18 cellular contexts compared by ENCODE assay signal in the genomic region with DNA sequence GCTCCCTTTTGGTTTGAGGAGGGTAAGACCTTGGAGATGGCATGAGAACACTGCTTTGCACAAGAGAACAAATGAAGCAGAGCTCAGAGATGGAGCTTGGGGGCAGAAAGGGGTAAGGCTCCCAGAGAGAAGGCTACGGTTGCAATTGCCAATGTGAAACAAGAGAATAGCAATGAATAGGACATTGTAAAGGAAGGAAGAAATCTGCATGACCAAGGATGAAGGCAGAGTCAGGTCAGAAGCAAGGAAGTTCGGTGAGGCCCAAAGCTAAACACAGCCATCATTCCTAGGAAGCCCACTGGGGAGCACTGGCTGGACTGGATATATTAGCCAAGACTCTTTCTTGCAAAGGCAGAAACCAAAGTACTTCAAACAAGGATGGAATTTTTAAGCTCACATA.
DNase-seq lines count a peak whose midpoint lies in the region; ATAC-seq and TF ChIP-seq lines count a peak whose summit lies in the region.
"Had no signal": no experiment of that assay in that cellular context is flagged by ENCODE, and none has a peak within 500 bp of the region (broad histone marks: within the 10 kb centered on the region; RNA-seq: fewer than 3 reads in every experiment).

No MANE protein-coding gene starts in this region.

- H3K9me3 Mint-ChIP-seq in WTC11: peaks cover 17% of the 10 kb centered on the region
- H3K9me3 Mint-ChIP-seq in neural progenitor cell: peaks cover 7% of the 10 kb centered on the region
- H3K9me3 Mint-ChIP-seq: CD4-positive, alpha-beta T cell had no signal

- H2AFZ ChIP-seq in neural progenitor cell (replicated peaks): peak overlapping the region; percentile 71

- TF ChIP-seq CTCF in WTC11 (IDR thresholded peaks at IDR 0.05) (no peak), neural progenitor cell (IDR thresholded peaks at IDR 0.05) (no peak)

- H3K4me3 Mint-ChIP-seq in WTC11: no peak overlapping the region
- H3K4me3 Mint-ChIP-seq in neural progenitor cell: no peak overlapping the region
- H3K4me3 Mint-ChIP-seq: B cell; CD4-positive, alpha-beta T cell; HFFc6 had no signal

- no peaks in the 10 kb centered on the region for H3K27me3 ChIP-seq in neural progenitor cell

- H3K36me3 Mint-ChIP-seq in WTC11 (no peaks in the 10 kb centered on the region; the same call in 1 of the 2 replicates), neural progenitor cell (no peaks in the 10 kb centered on the region)

- H3K4me1 Mint-ChIP-seq in WTC11 (peaks cover 39% of the 10 kb centered on the region), neural progenitor cell (peaks cover 52% of the 10 kb centered on the region)
- H3K4me1 Mint-ChIP-seq: B cell had no signal

- ATAC-seq in WTC11 (peak; percentile 81), HG03439 (IDR thresholded peaks at IDR 0.05; ENCODE audit: unreplicated experiment) (no peak), HG02884 (IDR thresholded peaks at IDR 0.05; ENCODE audit: unreplicated experiment) (no peak)
- ATAC-seq: GM12878 had no signal

- H3K36me3 ChIP-seq in neural progenitor cell: no peaks in the 10 kb centered on the region

- H3K4me1 ChIP-seq in neural progenitor cell: peaks cover 39% of the 10 kb centered on the region

- H3F3A ChIP-seq in neural progenitor cell (ENCODE audit: low read depth): peaks cover 17% of the 10 kb centered on the region

- H4K20me1 ChIP-seq in neural progenitor cell (ENCODE audit: low read depth): peaks cover 5% of the 10 kb centered on the region

- H3K4me3 ChIP-seq in neural progenitor cell: no peak overlapping the region
- H3K4me3 ChIP-seq: GM12878 had no signal

- no peak overlapping the region for H3K9ac ChIP-seq in neural progenitor cell

- H3K27ac ChIP-seq in neural progenitor cell: no peak overlapping the region

- peak overlapping the region; percentile 29 for H3K4me2 ChIP-seq in neural progenitor cell

- H3K79me2 ChIP-seq in neural progenitor cell (ENCODE audit: low read depth): no peaks in the 10 kb centered on the region

- POLR2A ChIA-PET in WTC11 (lab: Charles Lee): no interaction called here

- no peaks in the 10 kb centered on the region for H3K9me3 ChIP-seq in neural progenitor cell (ENCODE audit: low read depth)

- CTCF ChIA-PET in WTC11 (lab: Charles Lee): interaction anchor here (0.8 to 1.1 kb wide), 7 partner anchors 20 to 222 kb away, joined by 3 to 6 read pairs (median 3); no protein-coding TSS in a partner anchor

- H3K27ac Mint-ChIP-seq in WTC11: peak overlapping the region; percentile 41
- peak overlapping the region; percentile 73 for H3K27ac Mint-ChIP-seq in neural progenitor cell
- H3K27ac Mint-ChIP-seq: B cell; CD4-positive, alpha-beta T cell; HFFc6 had no signal

- DNase-seq in WTC11 (ENCODE audit: low spot score) (no peak), foreskin melanocyte (peak; percentile 27), neural progenitor cell (ENCODE audit: low spot score) (no peak), NCI-H524 (lab: John Stamatoyannopoulos, UW) (no peak)
- no peak for DNase-seq in stimulated activated CD4-positive, alpha-beta T cell treated with anti-CD3 and anti-CD28 coated beads, Interleukin-15, amount 100 ng/mL, for 24 hours
- DNase-seq: C1 segment of cervical spinal cord; Calu3; CD4-positive, alpha-beta T cell; DMS 273 treated with DMSO at 0.1 percent for 48 hours; DMS79; GOT3; HCEC 1CT; HFFc6; IMR-90 had no signal

- H3K27me3 Mint-ChIP-seq in WTC11 (ENCODE audit: low read depth) (no peaks in the 10 kb centered on the region; the same call in 1 of the 2 replicates), neural progenitor cell (ENCODE audit: insufficient read depth, low read depth) (peaks cover 9% of the 10 kb centered on the region)
- H3K27me3 Mint-ChIP-seq: B cell; CD4-positive, alpha-beta T cell had no signal

TF ChIP-seq in WTC11, 78 proteins besides CTCF, POLR2A, EP300 and RAD21:
- no peak for TF ChIP-seq NR3C1 (CRISPR knock-in tag; conservative IDR thresholded peaks at IDR 0.05; ENCODE audit: low read depth)
- TF ChIP-seq, protein P1, sequence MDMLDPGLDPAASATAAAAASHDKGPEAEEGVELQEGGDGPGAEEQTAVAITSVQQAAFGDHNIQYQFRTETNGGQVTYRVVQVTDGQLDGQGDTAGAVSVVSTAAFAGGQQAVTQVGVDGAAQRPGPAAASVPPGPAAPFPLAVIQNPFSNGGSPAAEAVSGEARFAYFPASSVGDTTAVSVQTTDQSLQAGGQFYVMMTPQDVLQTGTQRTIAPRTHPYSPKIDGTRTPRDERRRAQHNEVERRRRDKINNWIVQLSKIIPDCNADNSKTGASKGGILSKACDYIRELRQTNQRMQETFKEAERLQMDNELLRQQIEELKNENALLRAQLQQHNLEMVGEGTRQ (CRISPR knock-in tag; IDR thresholded peaks at IDR 0.05): no peak
- TF ChIP-seq, protein P2, sequence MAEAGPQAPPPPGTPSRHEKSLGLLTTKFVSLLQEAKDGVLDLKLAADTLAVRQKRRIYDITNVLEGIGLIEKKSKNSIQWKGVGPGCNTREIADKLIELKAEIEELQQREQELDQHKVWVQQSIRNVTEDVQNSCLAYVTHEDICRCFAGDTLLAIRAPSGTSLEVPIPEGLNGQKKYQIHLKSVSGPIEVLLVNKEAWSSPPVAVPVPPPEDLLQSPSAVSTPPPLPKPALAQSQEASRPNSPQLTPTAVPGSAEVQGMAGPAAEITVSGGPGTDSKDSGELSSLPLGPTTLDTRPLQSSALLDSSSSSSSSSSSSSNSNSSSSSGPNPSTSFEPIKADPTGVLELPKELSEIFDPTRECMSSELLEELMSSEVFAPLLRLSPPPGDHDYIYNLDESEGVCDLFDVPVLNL (CRISPR knock-in tag; IDR thresholded peaks at IDR 0.05; ENCODE audit: borderline replicate concordance, low read depth): no peak
- TF ChIP-seq ZNF396 (CRISPR knock-in tag; IDR thresholded peaks at IDR 0.05; ENCODE audit: borderline replicate concordance): no peak
- no peak for TF ChIP-seq TEAD4 (CRISPR knock-in tag; IDR thresholded peaks at IDR 0.05)
- no peak for TF ChIP-seq ZNF416 (CRISPR knock-in tag; IDR thresholded peaks at IDR 0.05)
- TF ChIP-seq, protein P3, sequence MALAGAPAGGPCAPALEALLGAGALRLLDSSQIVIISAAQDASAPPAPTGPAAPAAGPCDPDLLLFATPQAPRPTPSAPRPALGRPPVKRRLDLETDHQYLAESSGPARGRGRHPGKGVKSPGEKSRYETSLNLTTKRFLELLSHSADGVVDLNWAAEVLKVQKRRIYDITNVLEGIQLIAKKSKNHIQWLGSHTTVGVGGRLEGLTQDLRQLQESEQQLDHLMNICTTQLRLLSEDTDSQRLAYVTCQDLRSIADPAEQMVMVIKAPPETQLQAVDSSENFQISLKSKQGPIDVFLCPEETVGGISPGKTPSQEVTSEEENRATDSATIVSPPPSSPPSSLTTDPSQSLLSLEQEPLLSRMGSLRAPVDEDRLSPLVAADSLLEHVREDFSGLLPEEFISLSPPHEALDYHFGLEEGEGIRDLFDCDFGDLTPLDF (CRISPR knock-in tag; IDR thresholded peaks at IDR 0.05): no peak
- TF ChIP-seq RELA (CRISPR knock-in tag; IDR thresholded peaks at IDR 0.05; ENCODE audit: borderline replicate concordance): no peak
- TF ChIP-seq TCF7 (CRISPR knock-in tag; IDR thresholded peaks at IDR 0.05; ENCODE audit: low read depth): no peak
- TF ChIP-seq, protein P4, sequence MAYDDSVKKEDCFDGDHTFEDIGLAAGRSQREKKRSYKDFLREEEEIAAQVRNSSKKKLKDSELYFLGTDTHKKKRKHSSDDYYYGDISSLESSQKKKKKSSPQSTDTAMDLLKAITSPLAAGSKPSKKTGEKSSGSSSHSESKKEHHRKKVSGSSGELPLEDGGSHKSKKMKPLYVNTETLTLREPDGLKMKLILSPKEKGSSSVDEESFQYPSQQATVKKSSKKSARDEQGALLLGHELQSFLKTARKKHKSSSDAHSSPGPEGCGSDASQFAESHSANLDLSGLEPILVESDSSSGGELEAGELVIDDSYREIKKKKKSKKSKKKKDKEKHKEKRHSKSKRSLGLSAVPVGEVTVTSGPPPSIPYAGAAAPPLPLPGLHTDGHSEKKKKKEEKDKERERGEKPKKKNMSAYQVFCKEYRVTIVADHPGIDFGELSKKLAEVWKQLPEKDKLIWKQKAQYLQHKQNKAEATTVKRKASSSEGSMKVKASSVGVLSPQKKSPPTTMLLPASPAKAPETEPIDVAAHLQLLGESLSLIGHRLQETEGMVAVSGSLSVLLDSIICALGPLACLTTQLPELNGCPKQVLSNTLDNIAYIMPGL (CRISPR knock-in tag; IDR thresholded peaks at IDR 0.05): no peak
- TF ChIP-seq, protein P5, sequence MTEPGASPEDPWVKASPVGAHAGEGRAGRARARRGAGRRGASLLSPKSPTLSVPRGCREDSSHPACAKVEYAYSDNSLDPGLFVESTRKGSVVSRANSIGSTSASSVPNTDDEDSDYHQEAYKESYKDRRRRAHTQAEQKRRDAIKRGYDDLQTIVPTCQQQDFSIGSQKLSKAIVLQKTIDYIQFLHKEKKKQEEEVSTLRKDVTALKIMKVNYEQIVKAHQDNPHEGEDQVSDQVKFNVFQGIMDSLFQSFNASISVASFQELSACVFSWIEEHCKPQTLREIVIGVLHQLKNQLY (CRISPR knock-in tag; IDR thresholded peaks at IDR 0.05): no peak
- no peak for TF ChIP-seq TEAD1 (CRISPR knock-in tag; IDR thresholded peaks at IDR 0.05)
- TF ChIP-seq JAZF1 (CRISPR knock-in tag; IDR thresholded peaks at IDR 0.05): no peak
- TF ChIP-seq ELF4 (CRISPR knock-in tag; IDR thresholded peaks at IDR 0.05; ENCODE audit: low read depth): no peak
